12 cellular contexts compared by ENCODE assay signal in the genomic region with DNA sequence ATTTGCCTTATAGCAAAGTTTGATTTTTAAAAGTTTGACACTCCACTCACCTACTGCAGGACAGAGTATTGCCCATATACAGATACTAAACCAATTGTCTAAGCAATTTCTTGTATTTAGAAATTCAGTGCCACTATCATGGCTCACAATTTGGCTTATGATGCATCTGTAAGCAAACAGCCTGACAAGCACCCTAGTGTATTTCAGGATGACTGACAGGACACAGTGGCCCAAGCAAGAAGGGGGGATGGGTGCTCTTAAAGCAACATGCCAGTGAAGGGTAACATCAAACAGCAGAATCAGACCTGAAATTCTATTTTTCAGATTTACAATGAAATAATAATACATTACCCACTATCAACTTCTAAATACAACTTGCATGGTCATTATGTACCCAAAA. TPM values are rescaled to one million over a fixed set of nuclear protein-coding genes. Genes with fewer than 3 reads are reported as not detected.
A peak's percentile ranks its signal among the peaks of the same experiment; 100 is the strongest.
DNase-seq lines count a peak whose midpoint lies in the region; ATAC-seq lines count a peak whose summit lies in the region.
"Had no signal": no experiment of that assay in that cellular context is flagged by ENCODE, and none has a peak within 500 bp of the region (broad histone marks: within the 10 kb centered on the region; RNA-seq: fewer than 3 reads in every experiment).

No MANE protein-coding gene starts in this region.

- no peaks in the 10 kb centered on the region for H3K9me3 Mint-ChIP-seq in effector memory CD8-positive, alpha-beta T cell

- DNase-seq in Right ventricle myocardium inferior (ENCODE audit: missing footprints) (no peak), cardiac septum (ENCODE audit: low spot score) (no peak), cerebellum (ENCODE audit: low spot score) (peak; percentile 3), left kidney (ENCODE audit: low read depth, low spot score) (peak; percentile 8), H4 (ENCODE audit: low spot score) (no peak)
- DNase-seq in effector memory CD8-positive, alpha-beta T cell: no peak
- no peak for DNase-seq in stimulated activated naive CD4-positive, alpha-beta T cell treated with Interleukin-2 at 50 U/mL for 16 hours (lab: John Stamatoyannopoulos, UW)
- DNase-seq: NCI-H526 treated with DMSO at 0.1 percent for 48 hours, T-helper 17 cell, upper lobe of right lung had no signal

- H3K27ac Mint-ChIP-seq in effector memory CD8-positive, alpha-beta T cell: no peak overlapping the region
- H3K27ac Mint-ChIP-seq: T-helper 17 cell had no signal

- ATAC-seq in Right ventricle myocardium inferior: peak; percentile 85
- ATAC-seq in effector memory CD8-positive, alpha-beta T cell (replicated peaks): no peak
- ATAC-seq in HG03354 (IDR thresholded peaks at IDR 0.05; ENCODE audit: poor library complexity, severe bottlenecking, unreplicated experiment): no peak
- ATAC-seq: left lobe of liver, T-helper 17 cell, upper lobe of right lung had no signal

- H3K4me3 Mint-ChIP-seq in effector memory CD8-positive, alpha-beta T cell: no peak overlapping the region
- H3K4me3 Mint-ChIP-seq: T-helper 17 cell had no signal

- intact Hi-C loops in Right ventricle myocardium inferior (cut with DNase I): loop anchor here (2.0 to 5.0 kb wide), 2 partner anchors 31 to 97 kb away; a partner anchor contains a TSS
- intact Hi-C loops in cardiac septum (cut with DNase I): loop anchor here (5.0 kb wide), 1 partner anchor 97 kb away; no protein-coding TSS in a partner anchor

- H3K27me3 Mint-ChIP-seq in effector memory CD8-positive, alpha-beta T cell: peaks cover 1 to 11% of the 10 kb centered on the region in 2 donors

- H3K36me3 Mint-ChIP-seq in effector memory CD8-positive, alpha-beta T cell (ENCODE audit: insufficient read depth): no peaks in the 10 kb centered on the region

- no peaks in the 10 kb centered on the region for H3K4me1 Mint-ChIP-seq in effector memory CD8-positive, alpha-beta T cell (ENCODE audit: low read depth in 2 of 2)

RNA-seq across cellular contexts. Expression of a gene that starts 30.5 kb away (rescaled TPM):
- total RNA-seq in Right ventricle myocardium inferior (120 TPM), cardiac septum (198 TPM), cerebellum (24.9 TPM)
- 0.02 TPM in 1 of 2 replicates, not detected in the other for total RNA-seq in H4 (2014; rRNA removed; shearing (Covaris generic))

Comparison
In these comparisons a context has a peak if more than half of its experiments do, and no peak if none do; other contexts are left out.
1. DNase-seq: peak in cerebellum (single experiment) and left kidney (single experiment); none in Right ventricle myocardium inferior (single experiment), cardiac septum (single experiment), effector memory CD8-positive, alpha-beta T cell (0 of 3), H4 (single experiment) and stimulated activated naive CD4-positive, alpha-beta T cell treated with Interleukin-2 at 50 U/mL for 16 hours (single experiment).
2. RNA of a gene that starts 30.5 kb away (total RNA-seq): 198 TPM in cardiac septum (single experiment), 120 TPM in Right ventricle myocardium inferior (single experiment) and 24.9 TPM in cerebellum (single experiment); 0.02 TPM in H4; every median in the first group is over 10 times any median in the second.